In the genomic region with DNA sequence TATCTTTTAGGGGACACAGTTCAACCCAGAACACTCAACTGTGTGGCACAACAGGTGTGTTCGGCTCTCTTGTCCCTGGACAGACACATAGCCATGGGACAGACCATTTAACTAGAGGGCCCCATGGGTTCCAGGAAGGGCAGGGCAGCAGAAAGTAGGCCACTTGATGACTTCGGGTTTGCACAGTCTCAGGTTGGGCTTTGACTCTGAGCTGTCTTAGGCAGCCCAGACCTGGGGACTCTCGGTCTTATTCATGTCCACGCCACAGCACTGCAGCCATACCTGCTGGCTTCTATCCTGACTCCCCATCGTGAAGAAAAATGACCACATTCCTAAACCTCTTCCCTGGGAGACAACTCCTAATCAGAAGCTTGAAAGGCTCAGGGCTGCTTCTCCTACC, we compare ENCODE assay signal across 15 cellular contexts.
DNase-seq lines count a peak whose midpoint lies in the region; ATAC-seq and TF ChIP-seq lines count a peak whose summit lies in the region.
"Had no signal": no experiment of that assay in that cellular context is flagged by ENCODE, and none has a peak within 500 bp of the region (broad histone marks: within the 10 kb centered on the region; RNA-seq: fewer than 3 reads in every experiment).

No MANE protein-coding gene starts in this region.

- intact Hi-C loops in activated CD4-positive, alpha-beta memory T cell treated with anti-CD3 and anti-CD28 coated beads for 36 hours (cut with micrococcal nuclease), result loop anchor here (10.0 kb wide), 1 partner anchor 191 kb away; no protein-coding TSS in a partner anchor
- intact Hi-C loops in tibial artery (cut with DNase I; ENCODE audit: low total_unique reads), result no loop called here
- intact Hi-C loops in activated CD4-positive, alpha-beta T cell treated with anti-CD3 and anti-CD28 coated beads for 36 hours (cut with DNase I, micrococcal nuclease), result no loop called here

- H3K4me1 ChIP-seq in GM23338 (ENCODE audit: insufficient read depth), result peaks cover 11% of the 10 kb centered on the region; the same call in 1 of the 2 replicates
- H3K4me1 ChIP-seq in tibial artery, result no peaks in the 10 kb centered on the region
- H3K4me1 ChIP-seq: BLaER1, Caco-2 had no signal

- TF ChIP-seq CTCF in GM23338 (conservative IDR thresholded peaks at IDR 0.05; ENCODE audit: low read depth in 2 of 2) (no peak), tibial artery (IDR thresholded peaks at IDR 0.05) (no peak)

- no peak overlapping the region for H3K4me2 ChIP-seq in GM23338
- H3K4me2 ChIP-seq: BLaER1 had no signal

- DNase-seq in GM23338 (ENCODE audit: low spot score) (no peak), mesenteric fat pad (ENCODE audit: low spot score) (peak; percentile 35), tibial artery (peak; percentile 2 to 35)
- DNase-seq in activated CD4-positive, alpha-beta memory T cell treated with anti-CD3 and anti-CD28 coated beads for 36 hours, result peak; percentile 17
- DNase-seq in activated naive CD4-positive, alpha-beta T cell treated with Interleukin-2 at 50 U/mL for 16 hours, result no peak
- no peak for DNase-seq in activated CD4-positive, alpha-beta T cell treated with anti-CD3 and anti-CD28 coated beads for 36 hours
- DNase-seq in activated CD4-positive, alpha-beta T cell treated with anti-CD3 and anti-CD28 coated beads, Interleukin-2, amount 50 U/mL, for 4 hours, result no peak
- DNase-seq: 8988T; AML-193; Caco-2; CD8-positive, alpha-beta memory T cell; DMS53 had no signal

- no peaks in the 10 kb centered on the region for H4K20me1 ChIP-seq in GM23338 (replicated peaks; ENCODE audit: insufficient read depth)
- H4K20me1 ChIP-seq: BLaER1 had no signal

- no peaks in the 10 kb centered on the region for H3K9me3 ChIP-seq in tibial artery
- H3K9me3 ChIP-seq: Caco-2 had no signal

- no peak overlapping the region for H3K4me3 Mint-ChIP-seq in GM23338
- no peak overlapping the region for H3K4me3 Mint-ChIP-seq in activated CD4-positive, alpha-beta memory T cell treated with anti-CD3 and anti-CD28 coated beads for 36 hours
- H3K4me3 Mint-ChIP-seq in activated CD4-positive, alpha-beta T cell treated with anti-CD3 and anti-CD28 coated beads for 36 hours, result no peak overlapping the region
- H3K4me3 Mint-ChIP-seq: CD8-positive, alpha-beta memory T cell had no signal

- peaks cover 13% of the 10 kb centered on the region for H3K27me3 Mint-ChIP-seq in GM23338 (ENCODE audit: insufficient read depth, low read depth, poor library complexity)
- H3K27me3 Mint-ChIP-seq in activated CD4-positive, alpha-beta memory T cell treated with anti-CD3 and anti-CD28 coated beads for 36 hours, result no peaks in the 10 kb centered on the region
- no peaks in the 10 kb centered on the region for H3K27me3 Mint-ChIP-seq in activated CD4-positive, alpha-beta T cell treated with anti-CD3 and anti-CD28 coated beads for 36 hours

- H3K4me1 Mint-ChIP-seq in GM23338, result peaks cover 27% of the 10 kb centered on the region
- peaks cover 22% of the 10 kb centered on the region for H3K4me1 Mint-ChIP-seq in activated CD4-positive, alpha-beta memory T cell treated with anti-CD3 and anti-CD28 coated beads for 36 hours (ENCODE audit: low read depth)
- peaks cover 12% of the 10 kb centered on the region for H3K4me1 Mint-ChIP-seq in activated CD4-positive, alpha-beta T cell treated with anti-CD3 and anti-CD28 coated beads for 36 hours
- H3K4me1 Mint-ChIP-seq: CD8-positive, alpha-beta memory T cell had no signal

- no peak for ATAC-seq in GM23338
- ATAC-seq in activated CD4-positive, alpha-beta T cell treated with anti-CD3 and anti-CD28 coated beads for 36 hours, result no peak
- ATAC-seq: HCT116 had no signal

- no peak overlapping the region for H3K27ac ChIP-seq in GM23338 (ENCODE audit: low read depth)
- no peak overlapping the region for H3K27ac ChIP-seq in tibial artery
- H3K27ac ChIP-seq: BLaER1, HL-60 had no signal

- H3K27me3 ChIP-seq in GM23338 (ENCODE audit: insufficient read depth) (no peaks in the 10 kb centered on the region), tibial artery (no peaks in the 10 kb centered on the region)
- H3K27me3 ChIP-seq: BLaER1 had no signal

- H3K4me3 ChIP-seq in GM23338 (no peak overlapping the region), tibial artery (no peak overlapping the region)
- H3K4me3 ChIP-seq: BLaER1 had no signal

- H3K36me3 ChIP-seq in GM23338 (ENCODE audit: insufficient read depth) (peaks cover 4% of the 10 kb centered on the region; the same call in 1 of the 2 replicates), tibial artery (peaks cover 6 to 16% (median 9%) of the 10 kb centered on the region in 3 donors)

- H3K9me2 ChIP-seq in GM23338 (ENCODE audit: insufficient read depth), result no peaks in the 10 kb centered on the region

- H3F3A ChIP-seq in GM23338 (replicated peaks; ENCODE audit: low read depth), result 0 out of 2 replicates have a peak, but pooled peaks cover 6% of the 10 kb centered on the region

- H3K36me3 Mint-ChIP-seq in GM23338 (ENCODE audit: low read depth), result peaks cover 58% of the 10 kb centered on the region
- H3K36me3 Mint-ChIP-seq in activated CD4-positive, alpha-beta memory T cell treated with anti-CD3 and anti-CD28 coated beads for 36 hours, result peaks cover 71% of the 10 kb centered on the region
- H3K36me3 Mint-ChIP-seq in activated CD4-positive, alpha-beta T cell treated with anti-CD3 and anti-CD28 coated beads for 36 hours (ENCODE audit: low read depth), result peaks cover 71% of the 10 kb centered on the region

- H3K27ac Mint-ChIP-seq in GM23338, result peak overlapping the region; percentile 42; the same call in 1 of the 2 replicates
- no peak overlapping the region for H3K27ac Mint-ChIP-seq in activated CD4-positive, alpha-beta memory T cell treated with anti-CD3 and anti-CD28 coated beads for 36 hours
- no peak overlapping the region for H3K27ac Mint-ChIP-seq in activated CD4-positive, alpha-beta T cell treated with anti-CD3 and anti-CD28 coated beads for 36 hours
- H3K27ac Mint-ChIP-seq: CD8-positive, alpha-beta memory T cell had no signal

- POLR2A ChIA-PET in activated CD4-positive, alpha-beta memory T cell treated with anti-CD3 and anti-CD28 coated beads for 36 hours (lab: Charles Lee), result no interaction called here
- POLR2A ChIA-PET in activated CD4-positive, alpha-beta T cell treated with anti-CD3 and anti-CD28 coated beads for 36 hours (lab: Charles Lee), result no interaction called here

- no peak overlapping the region for H2AFZ ChIP-seq in GM23338

- CTCF ChIA-PET in activated CD4-positive, alpha-beta memory T cell treated with anti-CD3 and anti-CD28 coated beads for 36 hours (lab: Charles Lee), result no interaction called here
- CTCF ChIA-PET in activated CD4-positive, alpha-beta T cell treated with anti-CD3 and anti-CD28 coated beads for 36 hours (lab: Charles Lee), result no interaction called here

- no peaks in the 10 kb centered on the region for H3K79me2 ChIP-seq in GM23338 (replicated peaks; ENCODE audit: insufficient read depth)

- H3K9me3 Mint-ChIP-seq in GM23338, result no peaks in the 10 kb centered on the region; the same call in 1 of the 3 replicates
- no peaks in the 10 kb centered on the region for H3K9me3 Mint-ChIP-seq in activated CD4-positive, alpha-beta memory T cell treated with anti-CD3 and anti-CD28 coated beads for 36 hours
- H3K9me3 Mint-ChIP-seq in activated CD4-positive, alpha-beta T cell treated with anti-CD3 and anti-CD28 coated beads for 36 hours (ENCODE audit: low read depth), result no peaks in the 10 kb centered on the region
- H3K9me3 Mint-ChIP-seq: CD8-positive, alpha-beta memory T cell had no signal

TF ChIP-seq in GM23338, 12 proteins besides CTCF, POLR2A, EP300 and RAD21 (continues in another document):
- no peak for TF ChIP-seq JUNB (IDR thresholded peaks at IDR 0.05; ENCODE audit: unreplicated experiment)

Comparison
In these comparisons a context has a peak if more than half of its experiments do, and no peak if none do; other contexts are left out.
1. DNase-seq: peak in activated CD4-positive, alpha-beta memory T cell treated with anti-CD3 and anti-CD28 coated beads for 36 hours (single experiment), mesenteric fat pad (single experiment) and tibial artery (2 of 2); none in GM23338 (single experiment), activated naive CD4-positive, alpha-beta T cell treated with Interleukin-2 at 50 U/mL for 16 hours (single experiment), activated CD4-positive, alpha-beta T cell treated with anti-CD3 and anti-CD28 coated beads for 36 hours (single experiment) and activated CD4-positive, alpha-beta T cell treated with anti-CD3 and anti-CD28 coated beads, Interleukin-2, amount 50 U/mL, for 4 hours (0 of 2).